22 cellular contexts compared by ENCODE assay signal in the genomic region with DNA sequence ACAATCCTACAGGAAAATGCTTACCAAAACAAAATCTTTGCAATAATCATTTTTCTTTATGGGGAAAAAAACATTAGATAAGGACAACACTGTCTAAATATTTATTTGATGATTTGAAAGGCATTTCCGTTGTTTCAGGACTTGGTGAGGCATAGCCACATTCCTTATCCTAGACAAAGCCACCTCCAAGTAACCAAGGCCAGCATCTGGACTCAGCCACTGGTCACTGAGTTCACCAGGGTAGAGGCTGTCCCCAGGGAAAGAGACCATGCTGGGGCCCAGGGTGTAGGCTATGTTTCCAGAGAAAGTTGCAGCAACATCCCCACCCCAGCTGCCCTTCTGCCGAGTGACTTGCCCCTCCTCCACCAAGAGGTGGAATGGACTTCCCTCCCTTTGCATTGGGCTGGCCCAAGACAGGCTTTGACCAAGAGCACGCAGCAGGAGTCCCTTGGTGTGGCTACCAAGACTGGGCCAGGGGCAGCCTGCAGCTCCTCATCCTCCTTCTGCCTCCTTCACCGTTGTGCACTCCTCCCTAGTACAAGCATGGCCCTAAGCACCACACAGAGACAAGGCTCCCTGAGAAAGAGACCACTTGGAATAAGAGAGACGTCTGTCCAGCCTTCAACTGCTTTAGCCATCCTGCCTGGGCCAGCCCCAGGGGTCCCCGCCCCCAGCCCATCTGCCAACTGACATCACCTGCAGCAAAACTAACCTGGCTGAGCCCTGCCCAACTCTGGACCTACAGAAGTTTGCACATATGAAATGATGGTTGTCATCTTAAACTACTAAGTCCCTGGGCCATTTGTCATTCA.
DNase-seq lines count a peak whose midpoint lies in the region; ATAC-seq and TF ChIP-seq lines count a peak whose summit lies in the region.
"Had no signal": no experiment of that assay in that cellular context is flagged by ENCODE, and none has a peak within 500 bp of the region (broad histone marks: within the 10 kb centered on the region; RNA-seq: fewer than 3 reads in every experiment).

No MANE protein-coding gene starts in this region.

- H3K4me2 ChIP-seq in Karpas-422 (ENCODE audit: low read depth, low read length, poor library complexity, severe bottlenecking): no peak overlapping the region

- no peaks in the 10 kb centered on the region for H3K27me3 ChIP-seq in gastrocnemius medialis
- H3K27me3 ChIP-seq in Karpas-422 (ENCODE audit: low read length): no peaks in the 10 kb centered on the region
- H3K27me3 ChIP-seq: heart left ventricle, transverse colon had no signal

- H2AFZ ChIP-seq in Karpas-422 (ENCODE audit: low read length): no peak overlapping the region

- H3K36me3 Mint-ChIP-seq in activated T-cell treated with anti-CD3 and anti-CD28 coated beads, Interleukin-2, amount 50 U/mL, for 24 hours (ENCODE audit: low read depth): no peaks in the 10 kb centered on the region
- H3K36me3 Mint-ChIP-seq in natural killer cell: peaks cover 6% of the 10 kb centered on the region
- H3K36me3 Mint-ChIP-seq: CD14-positive monocyte, naive B cell had no signal

- no peaks in the 10 kb centered on the region for H3K79me2 ChIP-seq in Karpas-422 (ENCODE audit: low read length)

- no peak overlapping the region for H3K4me3 Mint-ChIP-seq in activated T-cell treated with anti-CD3 and anti-CD28 coated beads, Interleukin-2, amount 50 U/mL, for 24 hours
- no peak overlapping the region for H3K4me3 Mint-ChIP-seq in natural killer cell
- H3K4me3 Mint-ChIP-seq: CD14-positive monocyte; IgD-negative memory B cell; naive B cell; stimulated activated naive CD8-positive, alpha-beta T cell treated with anti-CD3 and anti-CD28 coated beads, Interleukin-15, amount 100 ng/mL, for 72 hours had no signal

- no peaks in the 10 kb centered on the region for H3K9me3 Mint-ChIP-seq in activated T-cell treated with anti-CD3 and anti-CD28 coated beads, Interleukin-2, amount 50 U/mL, for 24 hours
- no peaks in the 10 kb centered on the region for H3K9me3 Mint-ChIP-seq in natural killer cell
- H3K9me3 Mint-ChIP-seq: stimulated activated naive CD8-positive, alpha-beta T cell treated with anti-CD3 and anti-CD28 coated beads, Interleukin-15, amount 100 ng/mL, for 72 hours had no signal

- H3K27me3 Mint-ChIP-seq in activated T-cell treated with anti-CD3 and anti-CD28 coated beads, Interleukin-2, amount 50 U/mL, for 24 hours: no peaks in the 10 kb centered on the region
- no peaks in the 10 kb centered on the region for H3K27me3 Mint-ChIP-seq in natural killer cell (ENCODE audit: low read depth in 2 of 2)
- H3K27me3 Mint-ChIP-seq: stimulated activated naive CD8-positive, alpha-beta T cell treated with anti-CD3 and anti-CD28 coated beads, Interleukin-15, amount 100 ng/mL, for 72 hours had no signal

- H3K9me3 ChIP-seq in KOPT-K1 (ENCODE audit: insufficient read depth, low read length, poor library complexity, severe bottlenecking) (no peaks in the 10 kb centered on the region), gastrocnemius medialis (no peaks in the 10 kb centered on the region), Karpas-422 (ENCODE audit: low read length) (no peaks in the 10 kb centered on the region)
- H3K9me3 ChIP-seq: heart left ventricle, transverse colon had no signal

- in situ Hi-C loops in gastrocnemius medialis (cut with MboI; ENCODE audit: low sequenced_read_pairs in 4 of 4): no loop called here

- H3K36me3 ChIP-seq in KOPT-K1 (ENCODE audit: insufficient read depth, low read length) (no peaks in the 10 kb centered on the region), gastrocnemius medialis (no peaks in the 10 kb centered on the region), Karpas-422 (ENCODE audit: insufficient read depth, low read length) (no peaks in the 10 kb centered on the region)
- H3K36me3 ChIP-seq: heart left ventricle, transverse colon, WERI-Rb-1 had no signal

- no peaks in the 10 kb centered on the region for H3K4me1 ChIP-seq in gastrocnemius medialis
- peaks cover 6% of the 10 kb centered on the region for H3K4me1 ChIP-seq in Karpas-422 (ENCODE audit: low read length)
- H3K4me1 ChIP-seq: transverse colon had no signal

- no peak overlapping the region for H3K27ac Mint-ChIP-seq in activated T-cell treated with anti-CD3 and anti-CD28 coated beads, Interleukin-2, amount 50 U/mL, for 24 hours
- H3K27ac Mint-ChIP-seq in natural killer cell: no peak overlapping the region
- H3K27ac Mint-ChIP-seq: IgD-negative memory B cell; naive B cell; stimulated activated naive CD8-positive, alpha-beta T cell treated with anti-CD3 and anti-CD28 coated beads, Interleukin-15, amount 100 ng/mL, for 72 hours had no signal

- H3K4me3 ChIP-seq in fibroblast of pulmonary artery (replicated peaks; ENCODE audit: low read depth, low read length) (no peak overlapping the region), gastrocnemius medialis (no peak overlapping the region), Karpas-422 (ENCODE audit: low read length) (no peak overlapping the region)
- H3K4me3 ChIP-seq: heart left ventricle, transverse colon had no signal

- ATAC-seq in gastrocnemius medialis (no peak), GM19035 (IDR thresholded peaks at IDR 0.05; ENCODE audit: unreplicated experiment) (no peak), natural killer cell (no peak)
- ATAC-seq: heart left ventricle; stimulated activated naive CD8-positive, alpha-beta T cell treated with anti-CD3 and anti-CD28 coated beads, Interleukin-15, amount 100 ng/mL, for 72 hours had no signal

- H3K27ac ChIP-seq in KOPT-K1 (ENCODE audit: low read depth, low read length, poor library complexity, severe bottlenecking) (peak overlapping the region; percentile 91), gastrocnemius medialis (no peak overlapping the region), Karpas-422 (ENCODE audit: low read length) (no peak overlapping the region)
- H3K27ac ChIP-seq: heart left ventricle, transverse colon, WERI-Rb-1 had no signal

- no peak for TF ChIP-seq POLR2A in gastrocnemius medialis (IDR thresholded peaks at IDR 0.05)

- peaks cover 31% of the 10 kb centered on the region for H3K4me1 Mint-ChIP-seq in activated T-cell treated with anti-CD3 and anti-CD28 coated beads, Interleukin-2, amount 50 U/mL, for 24 hours (ENCODE audit: low read depth)
- H3K4me1 Mint-ChIP-seq in natural killer cell: peaks cover 37 to 39% of the 10 kb centered on the region in 2 donors

- no peaks in the 10 kb centered on the region for H3K9me2 ChIP-seq in Karpas-422 (replicated peaks; ENCODE audit: insufficient read depth, low read length)

- intact Hi-C loops in gastrocnemius medialis (cut with DNase I; ENCODE audit: low total_unique reads): no loop called here
- intact Hi-C loops in natural killer cell (cut with micrococcal nuclease): loop anchor here (10.0 kb wide), 1 partner anchor 215 kb away; the partner anchor contains the start of gene NXNL2

- H4K20me1 ChIP-seq in Karpas-422 (ENCODE audit: insufficient read depth, low read depth, low read length): no peaks in the 10 kb centered on the region

- DNase-seq in activated T-cell treated with anti-CD3 and anti-CD28 coated beads, Interleukin-2, amount 50 U/mL, for 24 hours: peak; percentile 25
- no peak for DNase-seq in activated T-cell treated with anti-CD3 and anti-CD28 coated beads, Interleukin-2, amount 50 U/mL, for 1 hour
- DNase-seq in fibroblast of pulmonary artery (ENCODE audit: low read depth) (peak; percentile 8), gastrocnemius medialis (no peak), Karpas-422 (no peak), natural killer cell (no peak)
- DNase-seq: activated naive CD4-positive, alpha-beta T cell; heart left ventricle; mesendoderm; MM.1S; naive B cell; NCI-H1436; NCI-H510A; stimulated activated CD4-positive, alpha-beta T cell treated with anti-CD3 and anti-CD28 coated beads, Interleukin-12 subunit alpha, Interleukin-12 subunit beta, amount 100 ng/mL, for 4 hours; stimulated activated naive CD8-positive, alpha-beta T cell treated with anti-CD3 and anti-CD28 coated beads, Interleukin-15, amount 100 ng/mL, for 72 hours; T-helper 2 cell; transverse colon; WERI-Rb-1 had no signal

- H3K9ac ChIP-seq in Karpas-422 (ENCODE audit: low read length): no peak overlapping the region

- TF ChIP-seq CTCF in fibroblast of pulmonary artery (IDR thresholded peaks at IDR 0.05; ENCODE audit: low read length, missing control alignments) (no peak), gastrocnemius medialis (IDR thresholded peaks at IDR 0.05 in 4 of 5, conservative IDR thresholded peaks at IDR 0.05 in 1 of 5) (no peak), natural killer cell (IDR thresholded peaks at IDR 0.05) (no peak)

Comparison
In these comparisons a context has a peak if more than half of its experiments do, and no peak if none do; other contexts are left out.
1. DNase-seq: peak in activated T-cell treated with anti-CD3 and anti-CD28 coated beads, Interleukin-2, amount 50 U/mL, for 24 hours (single experiment) and fibroblast of pulmonary artery (single experiment); none in activated T-cell treated with anti-CD3 and anti-CD28 coated beads, Interleukin-2, amount 50 U/mL, for 1 hour (single experiment), gastrocnemius medialis (0 of 2), Karpas-422 (single experiment) and natural killer cell (single experiment).